15 cellular contexts compared by ENCODE assay signal in the genomic region with DNA sequence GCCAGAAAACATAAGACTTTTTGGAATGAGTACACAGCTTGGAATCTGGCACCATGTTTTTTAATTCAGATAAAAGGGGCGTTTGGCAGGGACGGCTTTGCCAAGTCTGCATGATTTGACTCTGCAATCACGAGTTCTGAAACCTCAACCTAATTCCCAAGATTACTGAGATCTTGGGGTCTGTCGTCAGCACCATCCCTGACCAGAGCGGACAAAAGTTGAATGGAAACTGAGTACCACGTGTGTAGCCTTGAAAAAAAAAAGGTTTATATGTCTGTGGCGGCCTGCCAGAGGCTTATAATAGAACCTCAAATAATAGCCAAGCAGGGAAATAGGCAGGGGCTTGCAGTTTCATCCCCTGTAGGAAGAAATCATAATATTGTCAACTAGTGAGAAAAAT.
DNase-seq lines count a peak whose midpoint lies in the region; ATAC-seq and TF ChIP-seq lines count a peak whose summit lies in the region.
"Had no signal": no experiment of that assay in that cellular context is flagged by ENCODE, and none has a peak within 500 bp of the region (broad histone marks: within the 10 kb centered on the region; RNA-seq: fewer than 3 reads in every experiment).

No MANE protein-coding gene starts in this region.

- no peaks in the 10 kb centered on the region for H3K9me3 Mint-ChIP-seq in glutamatergic neuron (ENCODE audit: unreplicated experiment)

- H3K36me3 ChIP-seq in brain microvascular endothelial cell (replicated peaks) (no peaks in the 10 kb centered on the region), hepatocyte (replicated peaks; ENCODE audit: insufficient read depth, low read depth) (no peaks in the 10 kb centered on the region), testis (ENCODE audit: low read depth, missing control alignments) (no peaks in the 10 kb centered on the region)
- H3K36me3 ChIP-seq: WERI-Rb-1 had no signal

- peak overlapping the region; percentile 25 for H3K4me2 ChIP-seq in hepatocyte

- H3K4me1 ChIP-seq in hepatocyte (ENCODE audit: insufficient read depth): peaks cover 3% of the 10 kb centered on the region
- peaks cover 3% of the 10 kb centered on the region for H3K4me1 ChIP-seq in testis

- H3K36me3 Mint-ChIP-seq in glutamatergic neuron (ENCODE audit: unreplicated experiment): peaks cover 7% of the 10 kb centered on the region

- no peak overlapping the region for H2AFZ ChIP-seq in hepatocyte

- H3K27ac Mint-ChIP-seq in glutamatergic neuron (ENCODE audit: unreplicated experiment): no peak overlapping the region

- 33% methylated on average over 7 of the region's 7 CpGs for WGBS in hepatocyte (ENCODE audit: low lambda C conversion rate, missing lambda C conversion rate)
- WGBS in testis, 2 donors: 32 to 43% methylated on average over 7 of the region's 7 CpGs

- DNase-seq in DMS 273 (lab: John Stamatoyannopoulos, UW; ENCODE audit: unreplicated experiment): peak; percentile 18
- DNase-seq in DMS 273 treated with DMSO at 0.1 percent for 48 hours (lab: John Stamatoyannopoulos, UW): no peak
- DNase-seq in brain microvascular endothelial cell: peak; percentile 80
- peak; percentile 30 for DNase-seq in hepatocyte (ENCODE audit: low spot score)
- peak; percentile 26 for DNase-seq in testis
- no peak for DNase-seq in glutamatergic neuron
- no peak for DNase-seq in NK-92 (lab: John Stamatoyannopoulos, UW; ENCODE audit: unreplicated experiment)
- DNase-seq: activated T-cell treated with anti-CD3 and anti-CD28 coated beads, Interleukin-2, amount 50 U/mL, for 1 hour; caudate nucleus; KG1; NCI-H2171; WERI-Rb-1 had no signal

- no peak for TF ChIP-seq POLR2A in testis (IDR thresholded peaks at IDR 0.05)

- H3K4me1 Mint-ChIP-seq in glutamatergic neuron (ENCODE audit: low read depth, unreplicated experiment): no peaks in the 10 kb centered on the region

- no peak for TF ChIP-seq CTCF in brain microvascular endothelial cell (IDR thresholded peaks at IDR 0.05; ENCODE audit: low read depth, low read length, missing control alignments)
- TF ChIP-seq CTCF in hepatocyte (IDR thresholded peaks at IDR 0.05; ENCODE audit: poor library complexity): no peak
- TF ChIP-seq CTCF in testis (IDR thresholded peaks at IDR 0.05): no peak
- no peak for TF ChIP-seq CTCF in glutamatergic neuron (IDR thresholded peaks at IDR 0.05; ENCODE audit: partially characterized antibody, unreplicated experiment)

- H3K4me3 Mint-ChIP-seq in glutamatergic neuron (ENCODE audit: unreplicated experiment): no peak overlapping the region

- intact Hi-C loops in testis (cut with DNase I; ENCODE audit: low total_unique reads): no loop called here

- no peaks in the 10 kb centered on the region for H4K20me1 ChIP-seq in hepatocyte (ENCODE audit: insufficient read depth, poor library complexity, severe bottlenecking)

- ATAC-seq in HG03139 (IDR thresholded peaks at IDR 0.05; ENCODE audit: unreplicated experiment): no peak

- peaks cover under 1% of the 10 kb centered on the region for H3K27me3 Mint-ChIP-seq in glutamatergic neuron (ENCODE audit: unreplicated experiment)

- in situ Hi-C loops in brain microvascular endothelial cell (cut with HindIII; ENCODE audit: low pct_ligation_motif_present, low sequenced_read_pairs): no loop called here

- no peaks in the 10 kb centered on the region for H3K79me2 ChIP-seq in hepatocyte

- H3K9me2 ChIP-seq in hepatocyte (replicated peaks; ENCODE audit: insufficient read depth): no peaks in the 10 kb centered on the region

- H3K4me3 ChIP-seq in brain microvascular endothelial cell (ENCODE audit: low read depth, low read length) (no peak overlapping the region), hepatocyte (no peak overlapping the region), testis (no peak overlapping the region)

- H3K27me3 ChIP-seq in brain microvascular endothelial cell (replicated peaks): no peaks in the 10 kb centered on the region
- H3K27me3 ChIP-seq in hepatocyte: no peaks in the 10 kb centered on the region
- no peaks in the 10 kb centered on the region for H3K27me3 ChIP-seq in testis

- H3K9me3 ChIP-seq in hepatocyte (ENCODE audit: low read depth): no peaks in the 10 kb centered on the region
- H3K9me3 ChIP-seq in testis: no peaks in the 10 kb centered on the region

- H3K27ac ChIP-seq in brain microvascular endothelial cell (peak overlapping the region; percentile 32), hepatocyte (peak overlapping the region; percentile 79), testis (no peak overlapping the region)
- H3K27ac ChIP-seq: 22Rv1, RWPE1, WERI-Rb-1 had no signal

Comparison
In these comparisons a context has a peak if more than half of its experiments do, and no peak if none do; other contexts are left out.
1. DNase-seq: peak in DMS 273 (single experiment), brain microvascular endothelial cell (single experiment), hepatocyte (single experiment) and testis (single experiment); none in DMS 273 treated with DMSO at 0.1 percent for 48 hours (single experiment), glutamatergic neuron (single experiment) and NK-92 (single experiment).
2. H3K27ac ChIP-seq: peak in brain microvascular endothelial cell (single experiment) and hepatocyte (single experiment); none in testis (0 of 2).